Comparison of ENCODE assay signal across 8 cellular contexts in the genomic region with DNA sequence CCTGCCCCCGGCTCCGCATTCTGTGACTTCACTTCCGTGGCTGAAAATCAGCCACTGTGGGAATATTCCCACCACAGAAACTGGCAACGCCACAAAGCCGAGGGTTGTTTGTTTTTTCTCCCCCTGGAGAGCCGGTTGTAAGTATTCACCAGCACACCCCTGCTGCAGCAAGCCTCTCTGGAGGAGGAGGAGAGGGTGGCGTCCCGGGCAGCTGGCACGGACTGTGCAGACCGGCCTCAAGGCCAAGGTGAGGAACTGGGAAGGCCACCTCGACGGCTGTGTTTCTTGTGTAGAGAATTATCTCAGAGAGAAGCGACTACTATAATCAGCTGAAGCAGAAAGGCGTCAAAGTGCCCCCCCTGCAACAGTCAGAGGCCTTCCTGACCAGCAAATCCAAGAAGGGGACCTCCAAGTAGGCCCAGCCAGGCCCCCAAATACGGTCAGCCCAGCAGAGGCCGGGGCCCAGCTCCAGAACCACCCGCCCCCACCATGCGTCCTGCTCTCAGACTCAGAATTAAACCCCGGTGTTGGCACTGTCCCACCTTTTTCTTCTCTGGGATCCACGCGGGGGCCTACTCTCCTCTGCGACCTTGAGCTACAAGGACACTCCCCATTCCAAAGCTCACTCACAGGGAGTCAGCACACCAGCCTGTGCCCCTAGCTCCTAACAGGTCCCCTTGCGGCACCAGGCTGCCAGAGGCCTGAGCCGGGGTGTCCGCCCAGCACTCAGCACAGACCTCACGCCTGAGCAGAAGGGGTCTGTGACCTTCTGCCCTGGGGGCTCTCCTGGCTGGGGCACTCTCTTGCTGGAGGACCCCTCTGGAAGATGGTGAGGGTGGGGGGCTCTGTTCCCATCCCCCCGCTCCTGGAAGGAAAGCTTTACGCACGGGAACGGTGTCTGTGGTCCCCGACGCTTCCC. TPM values are rescaled to one million over a fixed set of nuclear protein-coding genes. Genes with fewer than 3 reads are reported as not detected.
DNase-seq lines count a peak whose midpoint lies in the region; FAIRE-seq and TF ChIP-seq lines count a peak whose summit lies in the region.

No MANE protein-coding gene starts in this region.

- 68% methylated on average over 32 of the region's 32 CpGs; no CpG with 5 or more reads in 1 of the 2 experiments for WGBS in H1 (ENCODE audit: extremely low coverage in 1 of 2, insufficient coverage in 1 of 2, insufficient read length in 1 of 2, insufficient replicate concordance in 2 of 2, low coverage in 1 of 2, low lambda C conversion rate in 2 of 2, missing lambda C conversion rate in 1 of 2), 2 experiments

- H3K23ac ChIP-seq in H1 (ENCODE audit: insufficient read length): no peak overlapping the region

- no peak for TF ChIP-seq RAD21 in H1 (IDR thresholded peaks at IDR 0.05 in 1 of 2, conservative IDR thresholded peaks at IDR 0.05 in 1 of 2; ENCODE audit: low read depth in 2 of 2, low read length in 2 of 2)

- H3K4ac ChIP-seq in H1 (replicated peaks; ENCODE audit: insufficient read length, low read depth, low read length): no peak overlapping the region

- H3K23me2 ChIP-seq in H1 (ENCODE audit: low read depth, low read length): peaks cover 11% of the 10 kb centered on the region; the same call in 1 of the 2 replicates

- H3K27ac Mint-ChIP-seq in nephron progenitor cell: no peak overlapping the region

- H2BK5ac ChIP-seq in H1 (ENCODE audit: low read depth, low read length): no peak overlapping the region

- no peak overlapping the region for H2BK20ac ChIP-seq in H1 (ENCODE audit: low read length)

- H3K79me1 ChIP-seq in H1 (ENCODE audit: low read depth, low read length): no peaks in the 10 kb centered on the region

- peaks cover 17% of the 10 kb centered on the region for H3K27me3 Mint-ChIP-seq in nephron progenitor cell (ENCODE audit: low read depth, poor library complexity)

- H3K4me3 Mint-ChIP-seq in nephron progenitor cell: peak overlapping the region; percentile 70

- H3K27me3 ChIP-seq in H1 (replicated peaks in 1 of 4; ENCODE audit: control insufficient read depth in 3 of 4, extremely low read depth in 1 of 4, insufficient read depth in 3 of 4, low read length in 3 of 4): no peaks in the 10 kb centered on the region; a peak in 1 of 7 replicates

- POLR2A ChIA-PET in H1 (lab: Charles Lee; ENCODE audit: partially characterized antibody): interaction anchor here (1.0 to 2.5 kb wide), 3 partner anchors 11 to 22 kb away, joined by 4 to 10 read pairs (median 7); a partner anchor contains a TSS

- H3K18ac ChIP-seq in H1 (ENCODE audit: extremely low read depth, low read length): no peak overlapping the region; the same call in 1 of the 2 replicates

- no peak overlapping the region for H2AK5ac ChIP-seq in H1 (ENCODE audit: low read depth, low read length)

- H3K9me3 ChIP-seq in H1 (ENCODE audit: insufficient read depth in 2 of 2, low read depth in 1 of 2, low read length in 1 of 2): peaks cover 0 to 7% of the 10 kb centered on the region in 2 experiments; a peak in 1 of 4 replicates

- no peak for TF ChIP-seq POLR2A in H1 (IDR thresholded peaks at IDR 0.05; ENCODE audit: control extremely low read depth in 1 of 2, low read depth in 2 of 2, low read length in 2 of 2)

- H3K4me3 ChIP-seq in H1 (ENCODE audit: extremely low read depth in 1 of 4, insufficient read depth in 2 of 4, low read depth in 3 of 4, low read length in 4 of 4): peak overlapping the region; percentile 52 to 81 (median 54)

- H2BK12ac ChIP-seq in H1 (ENCODE audit: low read depth, low read length): no peak overlapping the region

- H4K20me1 ChIP-seq in H1 (replicated peaks in 1 of 2; ENCODE audit: control insufficient read depth in 1 of 2, insufficient read depth in 2 of 2, low read length in 2 of 2): peaks cover 0 to 6% of the 10 kb centered on the region in 2 experiments

- H2AFZ ChIP-seq in H1 (ENCODE audit: low read length): peak overlapping the region; percentile 66; the same call in 1 of the 2 replicates

- H3K9me3 Mint-ChIP-seq in nephron progenitor cell: peaks cover 6% of the 10 kb centered on the region

- no peak overlapping the region for H3K56ac ChIP-seq in H1 (replicated peaks; ENCODE audit: insufficient read length, low read depth, low read length)

- no peak overlapping the region for H3K14ac ChIP-seq in H1 (ENCODE audit: insufficient read length)

- CTCF ChIA-PET in H1 (lab: Charles Lee; ENCODE audit: partially characterized antibody): interaction anchor here (0.9 to 1.1 kb wide), 4 partner anchors 14 to 23 kb away, joined by 3 to 5 read pairs (median 4); a partner anchor contains a TSS

- peak overlapping the region in 2 of 4 experiments; percentile 23 to 29; a peak in 2 of 7 replicates for H3K9ac ChIP-seq in H1 (replicated peaks in 1 of 4; ENCODE audit: extremely low read depth in 1 of 4, low read depth in 3 of 4, low read length in 3 of 4)

- no peak overlapping the region for H4K5ac ChIP-seq in H1 (ENCODE audit: insufficient read length, low read depth, low read length)

- H4K8ac ChIP-seq in H1 (ENCODE audit: extremely low read depth, insufficient read depth, low read length): peak overlapping the region; percentile 45; the same call in 1 of the 2 replicates

- H3K79me2 ChIP-seq in H1 (ENCODE audit: control insufficient read depth in 1 of 2, insufficient read depth in 2 of 2, low read length in 2 of 2): no peaks in the 10 kb centered on the region

- FAIRE-seq in H1 (lab: Jason Lieb, UNC): no peak

- DNase-seq in NAMALWA (ENCODE audit: low spot score) (peak; percentile 28), H1 (ENCODE audit: low read depth in 1 of 2, low spot score in 2 of 2) (no peak), nephron progenitor cell (peak; percentile 25), NCI-H774 (lab: John Stamatoyannopoulos, UW) (no peak), NOMO-1 treated with dmso at 0.1 percent for 144 hours (lab: John Stamatoyannopoulos, UW; ENCODE audit: unreplicated experiment) (no peak), COLO829 (ENCODE audit: low spot score) (no peak), EL (no peak)

- peaks cover 49% of the 10 kb centered on the region for H3K4me1 Mint-ChIP-seq in nephron progenitor cell

- no peak overlapping the region for H4K91ac ChIP-seq in H1 (replicated peaks; ENCODE audit: insufficient read length, low read length)

- no peak overlapping the region for H2BK120ac ChIP-seq in H1 (replicated peaks; ENCODE audit: low read depth, low read length)

- TF ChIP-seq CTCF in C4-2B (conservative IDR thresholded peaks at IDR 0.05) (no peak), H1 (IDR thresholded peaks at IDR 0.05; ENCODE audit: control extremely low read depth in 1 of 3, insufficient read depth in 1 of 3, low read depth in 1 of 3, low read length in 3 of 3) (no peak), nephron progenitor cell (IDR thresholded peaks at IDR 0.05) (no peak)

- H2BK15ac ChIP-seq in H1 (ENCODE audit: low read length): no peak overlapping the region

- H3K4me1 ChIP-seq in H1 (replicated peaks in 1 of 4; ENCODE audit: control insufficient read depth in 3 of 4, insufficient read depth in 4 of 4, low read length in 3 of 4): peaks cover 0 to 34% (median 13%) of the 10 kb centered on the region in 4 experiments; a peak in 6 of 7 replicates

- peak overlapping the region; percentile 76 to 95 for H3K4me2 ChIP-seq in H1 (ENCODE audit: insufficient read depth in 1 of 2, low read depth in 2 of 2, low read length in 2 of 2)

- no peak for TF ChIP-seq EP300 in H1 (IDR thresholded peaks at IDR 0.05; ENCODE audit: borderline replicate concordance in 1 of 2, low read depth in 2 of 2, low read length in 2 of 2)

- H3K36me3 Mint-ChIP-seq in nephron progenitor cell (ENCODE audit: low read depth): no peaks in the 10 kb centered on the region

- no peaks in the 10 kb centered on the region for H3K36me3 ChIP-seq in H1 (ENCODE audit: control insufficient read depth in 2 of 4, insufficient read depth in 4 of 4, low read length in 3 of 4)

- H3K27ac ChIP-seq in C4-2B (peak overlapping the region; percentile 63), H1 (ENCODE audit: low read depth, low read length) (no peak overlapping the region)

TF ChIP-seq in H1, 55 proteins besides CTCF, POLR2A, EP300 and RAD21 (continues in another document):
- TF ChIP-seq SIN3A (conservative IDR thresholded peaks at IDR 0.05 in 1 of 2, IDR thresholded peaks at IDR 0.05 in 1 of 2; ENCODE audit: low read depth in 1 of 2, low read length in 2 of 2): no peak

RNA-seq across cellular contexts. Expression of a gene that starts 1.2 kb away (rescaled TPM):
- 6.1 and 7.7 TPM in 2 replicates for total RNA-seq in H1 (2021; fragmentation: NEBNext Ultra II Directional; extraction: Animal tissue kit (Norgen Biotek cat#: 25700))
- polyA plus RNA-seq in H1 (2011; rRNA removed): 9.7 and 12.1 TPM in 2 replicates
- polyA plus RNA-seq in H1 (2011; cell fraction: cytosol; rRNA removed): 6.3 TPM
- polyA plus RNA-seq in H1 (2011; cell fraction: nucleus; rRNA removed): 4.4 TPM
- 2.5 to 6.1 TPM (median 4.8 TPM) in 3 of 4 replicates, not detected in the other for polyA plus RNA-seq in H1 (2012, experiment 1 of 2)
- polyA plus RNA-seq in H1 (2012, experiment 2 of 2): 8.5 TPM
- 4.4 TPM for polyA plus RNA-seq in H1 (2013, experiment 1 of 2)
- polyA plus RNA-seq in H1 (2013, experiment 2 of 2): 4.2 TPM
- polyA minus RNA-seq in H1 (2011; rRNA and poly(A)+ RNA removed): 0.60 TPM in 1 of 2 replicates, not detected in the other
- 18.3 TPM for polyA minus RNA-seq in H1 (2011; cell fraction: cytosol; rRNA and poly(A)+ RNA removed)
- polyA minus RNA-seq in H1 (2011; cell fraction: nucleus; rRNA and poly(A)+ RNA removed): 9.5 TPM

RNA-seq across cellular contexts. Expression of a gene that starts 19.1 kb away (rescaled TPM):
- total RNA-seq in H1 (2021; fragmentation: NEBNext Ultra II Directional; extraction: Animal tissue kit (Norgen Biotek cat#: 25700)): not detected in 2 replicates
- polyA plus RNA-seq in H1 (2011; rRNA removed): 0.15 and 0.17 TPM in 2 replicates
- 0.12 TPM for polyA plus RNA-seq in H1 (2011; cell fraction: cytosol; rRNA removed)
- 0.26 TPM for polyA plus RNA-seq in H1 (2011; cell fraction: nucleus; rRNA removed)
- polyA plus RNA-seq in H1 (2012, experiment 1 of 2): 0.08 to 0.36 TPM (median 0.20 TPM) in 4 replicates
- polyA plus RNA-seq in H1 (2012, experiment 2 of 2): not detected
- polyA plus RNA-seq in H1 (2013, experiment 1 of 2): 0.04 TPM
- 0.06 TPM for polyA plus RNA-seq in H1 (2013, experiment 2 of 2)
- polyA minus RNA-seq in H1 (2011; rRNA and poly(A)+ RNA removed): 0.12 and 0.25 TPM in 2 replicates
- not detected for polyA minus RNA-seq in H1 (2011; cell fraction: cytosol; rRNA and poly(A)+ RNA removed)
- polyA minus RNA-seq in H1 (2011; cell fraction: nucleus; rRNA and poly(A)+ RNA removed): 0.20 TPM

RNA-seq across cellular contexts. Expression of a gene that starts 24.9 kb away (rescaled TPM):
- total RNA-seq in H1 (2021; fragmentation: NEBNext Ultra II Directional; extraction: Animal tissue kit (Norgen Biotek cat#: 25700)): 82.4 and 82.5 TPM in 2 replicates
- polyA plus RNA-seq in H1 (2011; rRNA removed): 38.3 and 47.1 TPM in 2 replicates
- 43.1 TPM for polyA plus RNA-seq in H1 (2011; cell fraction: cytosol; rRNA removed)
- 36.4 TPM for polyA plus RNA-seq in H1 (2011; cell fraction: nucleus; rRNA removed)
- 46.2 to 49.1 TPM (median 47.6 TPM) in 4 replicates for polyA plus RNA-seq in H1 (2012, experiment 1 of 2)
- polyA plus RNA-seq in H1 (2012, experiment 2 of 2): 29.4 TPM
- polyA plus RNA-seq in H1 (2013, experiment 1 of 2): 33.3 TPM
- 31.7 TPM for polyA plus RNA-seq in H1 (2013, experiment 2 of 2)
- polyA minus RNA-seq in H1 (2011; rRNA and poly(A)+ RNA removed): 15.4 and 15.8 TPM in 2 replicates
- 27.0 TPM for polyA minus RNA-seq in H1 (2011; cell fraction: cytosol; rRNA and poly(A)+ RNA removed)
- 21.5 TPM for polyA minus RNA-seq in H1 (2011; cell fraction: nucleus; rRNA and poly(A)+ RNA removed)

Comparison
In these comparisons a context has a peak if more than half of its experiments do, and no peak if none do; other contexts are left out.
1. DNase-seq: peak in NAMALWA (single experiment) and nephron progenitor cell (single experiment); none in H1 (0 of 2), NCI-H774 (single experiment), NOMO-1 treated with dmso at 0.1 percent for 144 hours (single experiment), COLO829 (single experiment) and EL (single experiment).